In the genomic region with DNA sequence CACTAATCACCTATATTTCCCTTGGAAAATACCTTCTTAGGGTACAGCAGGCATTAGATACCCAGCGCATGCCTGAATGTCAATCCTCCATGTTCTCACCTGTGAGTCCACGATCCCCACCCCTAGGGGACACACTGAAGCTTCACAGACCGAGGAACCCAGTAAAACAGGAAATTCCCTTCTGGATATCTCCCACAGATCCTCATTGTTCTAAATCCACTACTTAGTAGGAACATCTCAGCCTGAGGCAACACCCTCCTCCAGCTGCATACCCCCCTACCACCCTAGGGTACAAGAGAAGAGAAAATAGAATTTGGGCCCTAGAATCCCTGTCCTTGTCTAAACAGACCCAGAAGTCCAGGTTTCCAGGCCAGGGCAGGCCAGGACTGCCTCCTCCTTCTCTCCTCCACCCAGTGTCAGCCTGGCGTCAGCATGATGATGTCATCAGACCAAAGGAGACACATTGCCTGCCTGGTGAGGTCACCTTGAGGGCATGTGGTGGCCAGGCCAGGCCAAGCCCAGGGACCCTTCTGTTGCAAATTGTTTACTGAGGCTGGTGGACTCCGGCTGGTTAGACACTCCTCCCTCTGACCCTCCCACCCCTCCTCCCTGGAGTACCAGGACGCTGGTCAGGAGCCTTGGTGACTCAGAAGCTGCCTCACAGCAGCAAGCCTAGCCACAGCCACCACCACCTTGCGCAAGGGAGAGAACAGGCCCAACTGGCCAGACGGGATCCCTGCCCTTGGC, we compare ENCODE assay signal across 8 cellular contexts. TPM values are rescaled to one million over a fixed set of nuclear protein-coding genes. Genes with fewer than 3 reads are reported as not detected.
A peak's percentile ranks its signal among the peaks of the same experiment; 100 is the strongest.
DNase-seq lines count a peak whose midpoint lies in the region; ATAC-seq and TF ChIP-seq lines count a peak whose summit lies in the region.

No MANE protein-coding gene starts in this region.

- H3K36me3 ChIP-seq in ACC112 (ENCODE audit: insufficient read depth, low read length) (no peaks in the 10 kb centered on the region), IMR-90 (ENCODE audit: control insufficient read depth, insufficient read depth, low read length) (no peaks in the 10 kb centered on the region), body of pancreas (replicated peaks in 1 of 2; ENCODE audit: insufficient read depth in 1 of 2, low read depth in 2 of 2) (no peaks in the 10 kb centered on the region), left lung (no peaks in the 10 kb centered on the region), esophagus muscularis mucosa (no peaks in the 10 kb centered on the region)

- peak overlapping the region; percentile 82; the same call in 1 of the 2 replicates for H2BK120ac ChIP-seq in IMR-90 (ENCODE audit: low read depth, low read length)

- POLR2A ChIA-PET in IMR-90 (lab: Charles Lee; ENCODE audit: unreplicated experiment): no interaction called here

- ATAC-seq in IMR-90 (ENCODE audit: low read depth) (peak; percentile 89), body of pancreas (peak; percentile 93), left lung (peak; percentile 95), GM21423 (IDR thresholded peaks at IDR 0.05; ENCODE audit: unreplicated experiment) (no peak)

- no peak overlapping the region for H3K56ac ChIP-seq in IMR-90 (ENCODE audit: extremely low read depth, insufficient read depth, low read length)

- no peak overlapping the region for H3K4me3 Mint-ChIP-seq in activated CD4-positive, alpha-beta T cell treated with anti-CD3 and anti-CD28 coated beads, Interleukin-2, amount 10 ng/mL, durations not matched to agents 24 days and 14 days

- H3K9ac ChIP-seq in IMR-90 (ENCODE audit: low read depth, low read length): no peak overlapping the region

- peak overlapping the region; percentile 64 for H3K27ac ChIP-seq in ACC112 (ENCODE audit: low read depth, low read length)
- H3K27ac ChIP-seq in IMR-90 (ENCODE audit: insufficient read depth, low read length): peak overlapping the region; percentile 24; the same call in 1 of the 2 replicates
- H3K27ac ChIP-seq in body of pancreas: peak overlapping the region; percentile 70 to 84 (median 82)
- peak overlapping the region; percentile 65 to 68 for H3K27ac ChIP-seq in left lung
- peak overlapping the region in 1 of 4 donors; percentile 34 for H3K27ac ChIP-seq in esophagus muscularis mucosa (replicated peaks in 1 of 4)

- H3K79me1 ChIP-seq in IMR-90 (ENCODE audit: low read depth in 1 of 2, low read length in 2 of 2): no peaks in the 10 kb centered on the region

- CTCF ChIA-PET in IMR-90 (lab: Yijun Ruan, JAX): interaction anchor here (1.1 kb wide), 1 partner anchor 14 kb away, joined by 4 read pairs; no protein-coding TSS in a partner anchor

- 47% methylated on average over 3 of the region's 8 CpGs; no CpG with 5 or more reads in 1 of the 2 experiments for WGBS in IMR-90 (ENCODE audit: extremely low coverage in 2 of 2, insufficient read length in 1 of 2), 2 experiments
- 47 to 80% methylated on average over 3 to 8 of the region's 8 CpGs for WGBS in body of pancreas, 2 donors
- 61% methylated on average over 7 of the region's 8 CpGs for WGBS in esophagus muscularis mucosa

- dilution Hi-C loops in IMR-90 (cut with HindIII; ENCODE audit: low sequenced_read_pairs, unreplicated experiment): no loop called here

- H3K18ac ChIP-seq in IMR-90 (ENCODE audit: low read depth, low read length): peak overlapping the region; percentile 21; the same call in 1 of the 2 replicates

- H3K9me1 ChIP-seq in IMR-90 (ENCODE audit: insufficient read depth, low read length): peaks cover 22% of the 10 kb centered on the region

- H3K23ac ChIP-seq in IMR-90 (ENCODE audit: low read depth, low read length): no peak overlapping the region

- TF ChIP-seq EP300 in esophagus muscularis mucosa (IDR thresholded peaks at IDR 0.05): no peak

- TF ChIP-seq CTCF in IMR-90 (conservative IDR thresholded peaks at IDR 0.05; ENCODE audit: low read depth, low read length): no peak
- TF ChIP-seq CTCF in body of pancreas (IDR thresholded peaks at IDR 0.05): no peak
- TF ChIP-seq CTCF in left lung (IDR thresholded peaks at IDR 0.05): no peak
- TF ChIP-seq CTCF in esophagus muscularis mucosa (IDR thresholded peaks at IDR 0.05): no peak

- peak overlapping the region; percentile 69 for H4K91ac ChIP-seq in IMR-90 (ENCODE audit: insufficient read depth, low read depth, low read length)

- no peak overlapping the region for H3K4me3 ChIP-seq in ACC112 (ENCODE audit: low read depth, low read length)
- H3K4me3 ChIP-seq in IMR-90 (ENCODE audit: insufficient read depth, low read depth, low read length): no peak overlapping the region
- no peak overlapping the region for H3K4me3 ChIP-seq in body of pancreas
- no peak overlapping the region for H3K4me3 ChIP-seq in left lung
- H3K4me3 ChIP-seq in esophagus muscularis mucosa: no peak overlapping the region

- peak overlapping the region; percentile 65; the same call in 1 of the 2 replicates for H3K14ac ChIP-seq in IMR-90 (replicated peaks; ENCODE audit: low read depth, low read length)

- H2BK15ac ChIP-seq in IMR-90 (ENCODE audit: low read depth, low read length): peak overlapping the region; percentile 8; the same call in 2 of the 3 replicates

- H3K27ac Mint-ChIP-seq in activated CD4-positive, alpha-beta T cell treated with anti-CD3 and anti-CD28 coated beads, Interleukin-2, amount 10 ng/mL, durations not matched to agents 24 days and 14 days: no peak overlapping the region

- TF ChIP-seq POLR2A in IMR-90 (IDR thresholded peaks at IDR 0.05; ENCODE audit: low read depth, low read length): no peak
- TF ChIP-seq POLR2A in body of pancreas (IDR thresholded peaks at IDR 0.05): no peak
- no peak for TF ChIP-seq POLR2A in esophagus muscularis mucosa (IDR thresholded peaks at IDR 0.05; ENCODE audit: low read depth)

- H3K36me3 Mint-ChIP-seq in activated CD4-positive, alpha-beta T cell treated with anti-CD3 and anti-CD28 coated beads, Interleukin-2, amount 10 ng/mL, durations not matched to agents 24 days and 14 days (ENCODE audit: low read depth): no peaks in the 10 kb centered on the region

- H4K8ac ChIP-seq in IMR-90 (ENCODE audit: low read depth in 2 of 2, low read length in 2 of 2): peak overlapping the region; percentile 55 to 78

- no peaks in the 10 kb centered on the region for H3K27me3 ChIP-seq in ACC112 (ENCODE audit: insufficient read depth, low read length)
- H3K27me3 ChIP-seq in IMR-90 (ENCODE audit: control insufficient read depth, insufficient read depth, low read length): no peaks in the 10 kb centered on the region
- H3K27me3 ChIP-seq in body of pancreas: no peaks in the 10 kb centered on the region
- peaks cover 0 to 8% of the 10 kb centered on the region in 2 donors for H3K27me3 ChIP-seq in left lung
- H3K27me3 ChIP-seq in esophagus muscularis mucosa: peaks cover 0 to 18% (median 0%) of the 10 kb centered on the region in 4 donors

- intact Hi-C loops in IMR-90 (cut with micrococcal nuclease): loop anchor here (5.0 kb wide), 1 partner anchor 36 kb away; the partner anchor contains the start of gene USF1
- intact Hi-C loops in body of pancreas (cut with DNase I): no loop called here
- intact Hi-C loops in left lung (cut with DNase I): no loop called here
- intact Hi-C loops in esophagus muscularis mucosa (cut with DNase I): no loop called here
- intact Hi-C loops in activated CD4-positive, alpha-beta T cell treated with anti-CD3 and anti-CD28 coated beads, Interleukin-2, amount 10 ng/mL, durations not matched to agents 24 days and 14 days (cut with micrococcal nuclease): no loop called here

- H3K4me1 Mint-ChIP-seq in activated CD4-positive, alpha-beta T cell treated with anti-CD3 and anti-CD28 coated beads, Interleukin-2, amount 10 ng/mL, durations not matched to agents 24 days and 14 days: peaks cover 14% of the 10 kb centered on the region

- in situ Hi-C loops in IMR-90 (cut with MboI; ENCODE audit: low sequenced_read_pairs): no loop called here

- H3K4me2 ChIP-seq in IMR-90 (ENCODE audit: low read depth, low read length): no peak overlapping the region

- no peaks in the 10 kb centered on the region for H4K20me1 ChIP-seq in IMR-90 (ENCODE audit: insufficient read depth, low read length)

- DNase-seq in IMR-90 (peak; percentile 92), body of pancreas (peak; percentile 86 to 98 (median 91)), left lung (peak; percentile 95 to 96), esophagus muscularis mucosa (ENCODE audit: extremely low spot score) (no peak), RPMI8226 (no peak)
- no peak for DNase-seq in activated CD4-positive, alpha-beta T cell treated with anti-CD3 and anti-CD28 coated beads, Interleukin-2, amount 10 ng/mL, durations not matched to agents 24 days and 14 days

- no peaks in the 10 kb centered on the region for H3K9me3 ChIP-seq in IMR-90 (ENCODE audit: control insufficient read depth, insufficient read depth, low read length)
- no peaks in the 10 kb centered on the region for H3K9me3 ChIP-seq in body of pancreas
- H3K9me3 ChIP-seq in left lung: no peaks in the 10 kb centered on the region
- no peaks in the 10 kb centered on the region for H3K9me3 ChIP-seq in esophagus muscularis mucosa

- no peak for TF ChIP-seq RAD21 in IMR-90 (IDR thresholded peaks at IDR 0.05; ENCODE audit: low read length)

- H3K9me3 Mint-ChIP-seq in activated CD4-positive, alpha-beta T cell treated with anti-CD3 and anti-CD28 coated beads, Interleukin-2, amount 10 ng/mL, durations not matched to agents 24 days and 14 days: no peaks in the 10 kb centered on the region

- peak overlapping the region; percentile 28; the same call in 1 of the 2 replicates for H4K5ac ChIP-seq in IMR-90 (ENCODE audit: low read depth, low read length)

- H3K4me1 ChIP-seq in ACC112 (ENCODE audit: control insufficient read depth, insufficient read depth, low read length, unreplicated experiment) (peaks cover 42% of the 10 kb centered on the region), IMR-90 (ENCODE audit: control insufficient read depth, insufficient read depth, low read length) (peaks cover 28% of the 10 kb centered on the region), body of pancreas (peaks cover 55% of the 10 kb centered on the region), left lung (peaks cover 5 to 33% of the 10 kb centered on the region in 2 donors), esophagus muscularis mucosa (no peaks in the 10 kb centered on the region)

- H2AFZ ChIP-seq in ACC112 (ENCODE audit: low read length, unreplicated experiment) (peak overlapping the region; percentile 40), IMR-90 (replicated peaks; ENCODE audit: low read length, poor library complexity) (peak overlapping the region; percentile 92)

- H2BK20ac ChIP-seq in IMR-90 (ENCODE audit: low read depth, low read length): peak overlapping the region; percentile 58; the same call in 1 of the 2 replicates

- no peaks in the 10 kb centered on the region for H3K27me3 Mint-ChIP-seq in activated CD4-positive, alpha-beta T cell treated with anti-CD3 and anti-CD28 coated beads, Interleukin-2, amount 10 ng/mL, durations not matched to agents 24 days and 14 days

- H3K4ac ChIP-seq in IMR-90 (ENCODE audit: low read depth, low read length): peak overlapping the region; percentile 71

- H2BK5ac ChIP-seq in IMR-90 (ENCODE audit: low read depth, low read length, poor library complexity, severe bottlenecking): peak overlapping the region; percentile 81

- H2AK5ac ChIP-seq in IMR-90 (ENCODE audit: low read depth, low read length): peak overlapping the region; percentile 62; the same call in 1 of the 2 replicates

- peak overlapping the region; percentile 57 for H2AK9ac ChIP-seq in IMR-90 (replicated peaks; ENCODE audit: low read depth, low read length, poor library complexity)

- no TSS peak for BruUV-seq in IMR-90 (replicated peaks; lab: Mats Ljungman, UMichigan)

- no peaks in the 10 kb centered on the region for H3K79me2 ChIP-seq in ACC112 (ENCODE audit: control insufficient read depth, insufficient read depth, low read length, unreplicated experiment)

RNA-seq across cellular contexts. Expression of gene NECTIN4, which starts 6.2 kb away (rescaled TPM):
- total RNA-seq in IMR-90 (2012; rRNA removed) (under 0.01 and 0.18 TPM in 2 replicates), body of pancreas (1 to 10 TPM; 3.0 to 4.2 TPM), left lung (1 to 10 TPM; 5.6 to 9.6 TPM), esophagus muscularis mucosa (not detected)
- polyA plus RNA-seq in IMR-90 (2012; rRNA removed): 0.13 and 0.24 TPM in 2 replicates
- 0.02 and 0.20 TPM in 2 replicates for polyA plus RNA-seq in IMR-90 (2012; cell fraction: cytosol; rRNA removed)
- 0.18 and 0.58 TPM in 2 replicates for polyA plus RNA-seq in IMR-90 (2012; cell fraction: nucleus; rRNA removed; ENCODE audit: low replicate concordance)
- 0.05 TPM in 1 of 2 replicates, not detected in the other for total RNA-seq in activated CD4-positive, alpha-beta T cell treated with anti-CD3 and anti-CD28 coated beads, Interleukin-2, amount 10 ng/mL, durations not matched to agents 24 days and 14 days

RNA-seq across cellular contexts. Expression of gene ARHGAP30, which starts 13.5 kb away (rescaled TPM):
- total RNA-seq in IMR-90 (2012; rRNA removed): not detected in 2 replicates
- polyA plus RNA-seq in IMR-90 (2012; rRNA removed): 0.02 and 0.03 TPM in 2 replicates
- not detected in 2 replicates for polyA plus RNA-seq in IMR-90 (2012; cell fraction: cytosol; rRNA removed)
- 0.05 TPM in 1 of 2 replicates, not detected in the other for polyA plus RNA-seq in IMR-90 (2012; cell fraction: nucleus; rRNA removed; ENCODE audit: low replicate concordance)
- 1 to 10 TPM; 3.1 to 4.9 TPM for total RNA-seq in body of pancreas
- 10 to 100 TPM; 18.8 to 57.7 TPM for total RNA-seq in left lung
- 10 to 100 TPM in 1 of 4 donors, 1 to 10 TPM in 3; 4.6 to 14.1 (median 6.9) TPM for total RNA-seq in esophagus muscularis mucosa
- total RNA-seq in activated CD4-positive, alpha-beta T cell treated with anti-CD3 and anti-CD28 coated beads, Interleukin-2, amount 10 ng/mL, durations not matched to agents 24 days and 14 days: 134 and 139 TPM in 2 replicates

RNA-seq across cellular contexts. Expression of gene KLHDC9, which starts 15.0 kb away (rescaled TPM):
- total RNA-seq in IMR-90 (2012; rRNA removed) (0.18 TPM in 1 of 2 replicates, not detected in the other), body of pancreas (10 to 100 TPM; 13.5 to 22.7 TPM), left lung (10 to 100 TPM in 1 of 2 donors, 1 to 10 TPM in 1; 4.5 to 10.3 TPM), esophagus muscularis mucosa (1 to 10 TPM; 5.1 to 8.3 (median 7.6) TPM)
- polyA plus RNA-seq in IMR-90 (2012; rRNA removed): 0.70 and 1.1 TPM in 2 replicates
- 0.51 and 1.1 TPM in 2 replicates for polyA plus RNA-seq in IMR-90 (2012; cell fraction: cytosol; rRNA removed)
- 3.0 and 3.3 TPM in 2 replicates for polyA plus RNA-seq in IMR-90 (2012; cell fraction: nucleus; rRNA removed; ENCODE audit: low replicate concordance)
- not detected in 2 replicates for total RNA-seq in activated CD4-positive, alpha-beta T cell treated with anti-CD3 and anti-CD28 coated beads, Interleukin-2, amount 10 ng/mL, durations not matched to agents 24 days and 14 days

RNA-seq across cellular contexts. Expression of gene PFDN2, which starts 34.7 kb away (rescaled TPM):
- total RNA-seq in IMR-90 (2012; rRNA removed) (62.4 and 166 TPM in 2 replicates), body of pancreas (10 to 100 TPM; 29.6 to 54.7 TPM), left lung (10 to 100 TPM; 42.5 to 47.9 TPM), esophagus muscularis mucosa (10 to 100 TPM; 19.5 to 52.0 (median 40.5) TPM)
- 179 and 180 TPM in 2 replicates for polyA plus RNA-seq in IMR-90 (2012; rRNA removed)
- polyA plus RNA-seq in IMR-90 (2012; cell fraction: cytosol; rRNA removed): 137 and 165 TPM in 2 replicates
- 21.8 and 68.8 TPM in 2 replicates for polyA plus RNA-seq in IMR-90 (2012; cell fraction: nucleus; rRNA removed; ENCODE audit: low replicate concordance)
- total RNA-seq in activated CD4-positive, alpha-beta T cell treated with anti-CD3 and anti-CD28 coated beads, Interleukin-2, amount 10 ng/mL, durations not matched to agents 24 days and 14 days: 173 and 178 TPM in 2 replicates

RNA-seq across cellular contexts. Expression of gene NIT1, which starts 34.7 kb away (rescaled TPM):
- total RNA-seq in IMR-90 (2012; rRNA removed) (22.8 TPM in 2 replicates), body of pancreas (10 to 100 TPM; 22.8 to 38.6 TPM), left lung (10 to 100 TPM; 38.7 to 40.2 TPM), esophagus muscularis mucosa (10 to 100 TPM; 32.8 to 35.6 (median 34.8) TPM)
- 33.2 and 33.6 TPM in 2 replicates for polyA plus RNA-seq in IMR-90 (2012; rRNA removed)
- polyA plus RNA-seq in IMR-90 (2012; cell fraction: cytosol; rRNA removed): 27.0 and 47.7 TPM in 2 replicates
- 90.3 and 135 TPM in 2 replicates for polyA plus RNA-seq in IMR-90 (2012; cell fraction: nucleus; rRNA removed; ENCODE audit: low replicate concordance)
- 46.7 and 48.2 TPM in 2 replicates for total RNA-seq in activated CD4-positive, alpha-beta T cell treated with anti-CD3 and anti-CD28 coated beads, Interleukin-2, amount 10 ng/mL, durations not matched to agents 24 days and 14 days

Comparison
In these comparisons a context has a peak if more than half of its experiments do, and no peak if none do; other contexts are left out.
1. DNase-seq: peak in IMR-90 (single experiment), body of pancreas (4 of 4) and left lung (2 of 2); none in esophagus muscularis mucosa (single experiment), RPMI8226 (single experiment) and activated CD4-positive, alpha-beta T cell treated with anti-CD3 and anti-CD28 coated beads, Interleukin-2, amount 10 ng/mL, durations not matched to agents 24 days and 14 days (single experiment).